13 cellular contexts compared by ENCODE assay signal in genomic region chr9:89436326-89436725, GRCh38.
DNase-seq lines count a peak whose midpoint lies in the region; ATAC-seq and TF ChIP-seq lines count a peak whose summit lies in the region.
"Had no signal": no experiment of that assay in that cellular context is flagged by ENCODE, and none has a peak within 500 bp of the region (broad histone marks: within the 10 kb centered on the region; RNA-seq: fewer than 3 reads in every experiment).

No MANE protein-coding gene starts in this region.

- no peak overlapping the region for H3K4me3 ChIP-seq in stomach
- H3K4me3 ChIP-seq: heart right ventricle, K562, SJSA1 had no signal

- 79 to 96% (median 85%) methylated on average over 4 to 13 of the region's 13 CpGs for WGBS in stomach, 5 donors

- peaks cover 85% of the 10 kb centered on the region for H3K4me1 Mint-ChIP-seq in activated T-cell treated with anti-CD3 and anti-CD28 coated beads, Interleukin-2, amount 50 U/mL, for 72 hours (ENCODE audit: low read depth)
- peaks cover 90% of the 10 kb centered on the region for H3K4me1 Mint-ChIP-seq in activated naive CD8-positive, alpha-beta T cell (ENCODE audit: low read depth)
- peaks cover 94 to 96% of the 10 kb centered on the region in 2 donors for H3K4me1 Mint-ChIP-seq in immature natural killer cell
- H3K4me1 Mint-ChIP-seq in mesothelial cell of epicardium, result peaks cover 11% of the 10 kb centered on the region

- no peak for TF ChIP-seq CTCF in stomach (IDR thresholded peaks at IDR 0.05)
- no peak for TF ChIP-seq CTCF in omental fat pad (IDR thresholded peaks at IDR 0.05)
- no peak for TF ChIP-seq CTCF in mesothelial cell of epicardium (IDR thresholded peaks at IDR 0.05; ENCODE audit: unreplicated experiment)

- H3K36me3 Mint-ChIP-seq in activated T-cell treated with anti-CD3 and anti-CD28 coated beads, Interleukin-2, amount 50 U/mL, for 72 hours (ENCODE audit: insufficient read depth in 2 of 2), result peaks cover 1 to 8% of the 10 kb centered on the region in 2 donors
- H3K36me3 Mint-ChIP-seq in activated naive CD8-positive, alpha-beta T cell, result peaks cover 7% of the 10 kb centered on the region
- peaks cover 0 to 4% (median 0%) of the 10 kb centered on the region in 3 donors for H3K36me3 Mint-ChIP-seq in immature natural killer cell
- no peaks in the 10 kb centered on the region for H3K36me3 Mint-ChIP-seq in mesothelial cell of epicardium

- no peaks in the 10 kb centered on the region for H3K27me3 Mint-ChIP-seq in activated T-cell treated with anti-CD3 and anti-CD28 coated beads, Interleukin-2, amount 50 U/mL, for 72 hours (ENCODE audit: low read depth)
- H3K27me3 Mint-ChIP-seq in activated naive CD8-positive, alpha-beta T cell, result no peaks in the 10 kb centered on the region
- H3K27me3 Mint-ChIP-seq in immature natural killer cell (ENCODE audit: low read depth in 3 of 3) (peaks cover 3 to 6% (median 5%) of the 10 kb centered on the region in 3 donors), mesothelial cell of epicardium (ENCODE audit: low read depth) (no peaks in the 10 kb centered on the region)

- H3K27ac Mint-ChIP-seq in activated T-cell treated with anti-CD3 and anti-CD28 coated beads, Interleukin-2, amount 50 U/mL, for 72 hours, result peak overlapping the region; percentile 27
- H3K27ac Mint-ChIP-seq in activated naive CD8-positive, alpha-beta T cell, result peak overlapping the region; percentile 86
- H3K27ac Mint-ChIP-seq in immature natural killer cell (peak overlapping the region; percentile 79 to 97 (median 92)), mesothelial cell of epicardium (no peak overlapping the region)

- H3K4me1 ChIP-seq in stomach, result peaks cover 59 to 93% (median 84%) of the 10 kb centered on the region in 4 donors

- TF ChIP-seq POLR2A in stomach (IDR thresholded peaks at IDR 0.05), result no peak

- ATAC-seq in activated T-cell treated with anti-CD3 and anti-CD28 coated beads, Interleukin-2, amount 50 U/mL, for 72 hours (replicated peaks in 1 of 2), result no peak
- ATAC-seq in omental fat pad (ENCODE audit: low FRiP score), result no peak
- ATAC-seq: heart right ventricle had no signal

- DNase-seq in activated T-cell treated with anti-CD3 and anti-CD28 coated beads, Interleukin-2, amount 50 U/mL, for 72 hours, result no peak
- DNase-seq in activated T-cell treated with anti-CD3 and anti-CD28 coated beads for 4 hours (no peak), immature natural killer cell (no peak), stomach (no peak), NCI-H1436 treated with DMSO at 0.1 percent for 48 hours (lab: John Stamatoyannopoulos, UW) (no peak), omental fat pad (ENCODE audit: low spot score) (no peak), mesothelial cell of epicardium (ENCODE audit: low spot score in 2 of 2, unreplicated experiment in 2 of 2) (no peak)
- DNase-seq: effector CD8-positive, alpha-beta T cell; heart right ventricle; NCI-H1930 had no signal

- H3K27me3 ChIP-seq in stomach, result no peaks in the 10 kb centered on the region
- H3K27me3 ChIP-seq: heart right ventricle, SJSA1 had no signal

- no peak for TF ChIP-seq EP300 in stomach (IDR thresholded peaks at IDR 0.05)

- no peaks in the 10 kb centered on the region for H3K9me3 ChIP-seq in stomach
- H3K9me3 ChIP-seq: heart right ventricle, SJSA1 had no signal

- no peak overlapping the region for H3K4me3 Mint-ChIP-seq in activated T-cell treated with anti-CD3 and anti-CD28 coated beads, Interleukin-2, amount 50 U/mL, for 72 hours
- no peak overlapping the region for H3K4me3 Mint-ChIP-seq in activated naive CD8-positive, alpha-beta T cell
- H3K4me3 Mint-ChIP-seq in immature natural killer cell (peak overlapping the region in 4 of 5 donors; percentile 63 to 76 (median 71)), mesothelial cell of epicardium (no peak overlapping the region)

- intact Hi-C loops in stomach (cut with DNase I; ENCODE audit: low total_unique reads), result no loop called here

- H3K36me3 ChIP-seq in stomach, result no peaks in the 10 kb centered on the region
- H3K36me3 ChIP-seq: heart right ventricle, SJSA1 had no signal

- H3K27ac ChIP-seq in stomach, result peak overlapping the region in 4 of 5 donors; percentile 13 to 71 (median 62)
- H3K27ac ChIP-seq: heart right ventricle, SJSA1 had no signal

- no peaks in the 10 kb centered on the region for H3K9me3 Mint-ChIP-seq in activated T-cell treated with anti-CD3 and anti-CD28 coated beads, Interleukin-2, amount 50 U/mL, for 72 hours
- no peaks in the 10 kb centered on the region for H3K9me3 Mint-ChIP-seq in activated naive CD8-positive, alpha-beta T cell (ENCODE audit: low read depth)
- H3K9me3 Mint-ChIP-seq in immature natural killer cell, result no peaks in the 10 kb centered on the region
- no peaks in the 10 kb centered on the region for H3K9me3 Mint-ChIP-seq in mesothelial cell of epicardium

Comparison
In these comparisons a context has a peak if more than half of its experiments do, and no peak if none do; other contexts are left out.
1. H3K4me3 Mint-ChIP-seq: peak in immature natural killer cell (4 of 5); none in activated T-cell treated with anti-CD3 and anti-CD28 coated beads, Interleukin-2, amount 50 U/mL, for 72 hours (0 of 2), activated naive CD8-positive, alpha-beta T cell (single experiment) and mesothelial cell of epicardium (single experiment).